Comparison of ENCODE assay signal across 8 cellular contexts in genomic region chr11:11843233-11843632, GRCh38. TPM values are rescaled to one million over a fixed set of nuclear protein-coding genes. Genes with fewer than 3 reads are reported as not detected.
DNase-seq lines count a peak whose midpoint lies in the region; ATAC-seq, FAIRE-seq and TF ChIP-seq lines count a peak whose summit lies in the region.

No MANE protein-coding gene starts in this region.

- no peak overlapping the region for H2AK9ac ChIP-seq in IMR-90 (replicated peaks; ENCODE audit: low read depth, low read length, poor library complexity)

- intact Hi-C loops in IMR-90 (cut with micrococcal nuclease) (loop anchor here (5.0 kb wide), 1 partner anchor 64 kb away; no protein-coding TSS in a partner anchor), aorta (cut with DNase I) (loop anchor here (5.0 to 10.0 kb wide), 2 partner anchors 36 to 72 kb away; no protein-coding TSS in a partner anchor)

- H2AFZ ChIP-seq in IMR-90 (replicated peaks; ENCODE audit: low read length, poor library complexity): no peak overlapping the region

- H3K79me1 ChIP-seq in IMR-90 (ENCODE audit: low read depth in 1 of 2, low read length in 2 of 2): peaks cover 0 to 31% of the 10 kb centered on the region in 2 experiments; a peak in 2 of 4 replicates

- H2BK15ac ChIP-seq in IMR-90 (ENCODE audit: low read depth, low read length): no peak overlapping the region

- H3K14ac ChIP-seq in IMR-90 (replicated peaks; ENCODE audit: low read depth, low read length): no peak overlapping the region; the same call in 1 of the 2 replicates

- peak; percentile 26 for DNase-seq in Caki2 (ENCODE audit: low read depth)
- DNase-seq in IMR-90: peak; percentile 94
- peak; percentile 97 for DNase-seq in bronchial epithelial cell (ENCODE audit: low read depth)
- peak; percentile 64 for DNase-seq in medulla oblongata (ENCODE audit: extremely low spot score)
- DNase-seq in aorta: no peak
- no peak for DNase-seq in effector CD4-positive, alpha-beta T cell
- DNase-seq in UCSD-AML1 (lab: John Stamatoyannopoulos, UW; ENCODE audit: unreplicated experiment): no peak

- BruUV-seq in IMR-90 (replicated peaks; lab: Mats Ljungman, UMichigan): no TSS peak

- H3K23ac ChIP-seq in IMR-90 (ENCODE audit: low read depth, low read length): peak overlapping the region; percentile 3; the same call in 1 of the 2 replicates

- peak overlapping the region; percentile 91 for H2BK5ac ChIP-seq in IMR-90 (ENCODE audit: low read depth, low read length, poor library complexity, severe bottlenecking)

- H3K27ac ChIP-seq in IMR-90 (ENCODE audit: insufficient read depth, low read length): peak overlapping the region; percentile 95; the same call in 1 of the 2 replicates
- peak overlapping the region in 1 of 2 donors; percentile 77 for H3K27ac ChIP-seq in aorta (ENCODE audit: low read depth in 1 of 2, low read length in 2 of 2)

- H2AK5ac ChIP-seq in IMR-90 (ENCODE audit: low read depth, low read length): no peak overlapping the region

- H4K5ac ChIP-seq in IMR-90 (ENCODE audit: low read depth, low read length): no peak overlapping the region

- no peak for TF ChIP-seq RAD21 in IMR-90 (IDR thresholded peaks at IDR 0.05; ENCODE audit: low read length)

- dilution Hi-C loops in IMR-90 (cut with HindIII; ENCODE audit: low sequenced_read_pairs, unreplicated experiment): no loop called here

- no peak overlapping the region for H2BK120ac ChIP-seq in IMR-90 (ENCODE audit: low read depth, low read length)

- no peaks in the 10 kb centered on the region for H3K9me3 ChIP-seq in IMR-90 (ENCODE audit: control insufficient read depth, insufficient read depth, low read length)
- no peaks in the 10 kb centered on the region for H3K9me3 ChIP-seq in aorta (ENCODE audit: control insufficient read depth, low read length)

- H4K91ac ChIP-seq in IMR-90 (ENCODE audit: insufficient read depth, low read depth, low read length): no peak overlapping the region

- H4K8ac ChIP-seq in IMR-90 (ENCODE audit: low read depth in 2 of 2, low read length in 2 of 2): no peak overlapping the region; a peak in 1 of 4 replicates

- peaks cover 6% of the 10 kb centered on the region for H3K9me1 ChIP-seq in IMR-90 (ENCODE audit: insufficient read depth, low read length)

- no peak for FAIRE-seq in bronchial epithelial cell (lab: Jason Lieb, UNC)

- TF ChIP-seq CTCF in IMR-90 (conservative IDR thresholded peaks at IDR 0.05; ENCODE audit: low read depth, low read length) (no peak), bronchial epithelial cell (IDR thresholded peaks at IDR 0.05; ENCODE audit: insufficient read depth, low read length, severe bottlenecking) (no peak)

- in situ Hi-C loops in Caki2 (cut with HindIII; ENCODE audit: low pct_unique_long_range_greater_than_20kb, low sequenced_read_pairs): no loop called here
- in situ Hi-C loops in IMR-90 (cut with MboI; ENCODE audit: low sequenced_read_pairs): no loop called here

- H4K20me1 ChIP-seq in IMR-90 (ENCODE audit: insufficient read depth, low read length): peaks cover 42% of the 10 kb centered on the region

- H3K4me2 ChIP-seq in IMR-90 (ENCODE audit: low read depth, low read length): peak overlapping the region; percentile 91

- H3K4me1 ChIP-seq in IMR-90 (ENCODE audit: control insufficient read depth, insufficient read depth, low read length): peaks cover 4% of the 10 kb centered on the region; the same call in 1 of the 2 replicates
- H3K4me1 ChIP-seq in aorta (ENCODE audit: control insufficient read depth in 1 of 2, insufficient read depth in 2 of 2, low read length in 2 of 2): peaks cover 0 to 4% of the 10 kb centered on the region in 2 donors

- H3K27me3 ChIP-seq in IMR-90 (ENCODE audit: control insufficient read depth, insufficient read depth, low read length) (no peaks in the 10 kb centered on the region), bronchial epithelial cell (ENCODE audit: control insufficient read depth, insufficient read depth, low read length) (no peaks in the 10 kb centered on the region), aorta (ENCODE audit: control insufficient read depth in 1 of 2, insufficient read depth in 2 of 2, low read length in 1 of 2) (no peaks in the 10 kb centered on the region)

- CTCF ChIA-PET in IMR-90 (lab: Yijun Ruan, JAX): interaction anchor here (0.8 to 1.4 kb wide), 2 partner anchors 26 to 44 kb away, joined by 3 to 6 read pairs; no protein-coding TSS in a partner anchor

- peak; percentile 63 for TF ChIP-seq POLR2A in IMR-90 (IDR thresholded peaks at IDR 0.05; ENCODE audit: low read depth, low read length)

- no peaks in the 10 kb centered on the region for H3K36me3 ChIP-seq in IMR-90 (ENCODE audit: control insufficient read depth, insufficient read depth, low read length)
- no peaks in the 10 kb centered on the region for H3K36me3 ChIP-seq in bronchial epithelial cell (ENCODE audit: control insufficient read depth, insufficient read depth, low read length)
- H3K36me3 ChIP-seq in aorta (ENCODE audit: control insufficient read depth in 1 of 2, insufficient read depth in 2 of 2, low read length in 1 of 2): no peaks in the 10 kb centered on the region

- no peak overlapping the region for H3K18ac ChIP-seq in IMR-90 (ENCODE audit: low read depth, low read length)

- POLR2A ChIA-PET in IMR-90 (lab: Charles Lee; ENCODE audit: unreplicated experiment): interaction anchor here (0.5 kb wide), 1 partner anchor 25 kb away, joined by 6 read pairs; no protein-coding TSS in a partner anchor

- no peak for ATAC-seq in IMR-90 (ENCODE audit: low read depth)
- no peak for ATAC-seq in aorta (ENCODE audit: low FRiP score)
- no peak for ATAC-seq in GM18868 (IDR thresholded peaks at IDR 0.05; ENCODE audit: unreplicated experiment)

- no peak overlapping the region for H2BK20ac ChIP-seq in IMR-90 (ENCODE audit: low read depth, low read length)

- H3K4ac ChIP-seq in IMR-90 (ENCODE audit: low read depth, low read length): no peak overlapping the region

- H3K4me3 ChIP-seq in IMR-90 (ENCODE audit: insufficient read depth, low read depth, low read length): peak overlapping the region; percentile 98
- H3K4me3 ChIP-seq in bronchial epithelial cell (ENCODE audit: low read depth, low read length): peak overlapping the region; percentile 66
- H3K4me3 ChIP-seq in aorta (ENCODE audit: low read length in 2 of 2): peak overlapping the region; percentile 38 to 76

- no peak overlapping the region for H3K56ac ChIP-seq in IMR-90 (ENCODE audit: extremely low read depth, insufficient read depth, low read length)

- H3K9ac ChIP-seq in IMR-90 (ENCODE audit: low read depth, low read length): peak overlapping the region; percentile 94; the same call in 1 of the 2 replicates

- 0% methylated on average over 2 of the region's 3 CpGs; no CpG with 5 or more reads in 1 of the 2 experiments for WGBS in IMR-90 (ENCODE audit: extremely low coverage in 2 of 2, insufficient read length in 1 of 2), 2 experiments
- WGBS in aorta, 2 donors: 0 to 1% methylated on average over 3 of the region's 3 CpGs

TF ChIP-seq in IMR-90, 13 proteins besides CTCF, POLR2A, EP300 and RAD21:
- 0 out of 2 replicates have a peak, but pooled peaks have one; percentile 42 for TF ChIP-seq CHD1 (IDR thresholded peaks at IDR 0.05; ENCODE audit: low read depth, low read length)
- no peak for TF ChIP-seq USF2 (IDR thresholded peaks at IDR 0.05; ENCODE audit: low read depth, low read length)
- TF ChIP-seq, protein P1, sequence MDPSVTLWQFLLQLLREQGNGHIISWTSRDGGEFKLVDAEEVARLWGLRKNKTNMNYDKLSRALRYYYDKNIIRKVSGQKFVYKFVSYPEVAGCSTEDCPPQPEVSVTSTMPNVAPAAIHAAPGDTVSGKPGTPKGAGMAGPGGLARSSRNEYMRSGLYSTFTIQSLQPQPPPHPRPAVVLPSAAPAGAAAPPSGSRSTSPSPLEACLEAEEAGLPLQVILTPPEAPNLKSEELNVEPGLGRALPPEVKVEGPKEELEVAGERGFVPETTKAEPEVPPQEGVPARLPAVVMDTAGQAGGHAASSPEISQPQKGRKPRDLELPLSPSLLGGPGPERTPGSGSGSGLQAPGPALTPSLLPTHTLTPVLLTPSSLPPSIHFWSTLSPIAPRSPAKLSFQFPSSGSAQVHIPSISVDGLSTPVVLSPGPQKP (IDR thresholded peaks at IDR 0.05; ENCODE audit: borderline replicate concordance, low read depth, low read length): no peak
- no peak for TF ChIP-seq MXI1 (IDR thresholded peaks at IDR 0.05; ENCODE audit: borderline replicate concordance, low read depth, low read length)
- TF ChIP-seq CEBPB (IDR thresholded peaks at IDR 0.05; ENCODE audit: low read depth, low read length): peak; percentile 81
- no peak for TF ChIP-seq SMC3 (IDR thresholded peaks at IDR 0.05; ENCODE audit: low read depth, low read length)
- no peak for TF ChIP-seq RCOR1 (IDR thresholded peaks at IDR 0.05; ENCODE audit: insufficient replicate concordance, low read length)
- no peak for TF ChIP-seq NFE2L2 (IDR thresholded peaks at IDR 0.05; ENCODE audit: low read depth, low read length)
- TF ChIP-seq MAZ (IDR thresholded peaks at IDR 0.05; ENCODE audit: borderline replicate concordance, low read depth, low read length): no peak
- 0 out of 2 replicates have a peak, but pooled peaks have one; percentile 19 for TF ChIP-seq FOS (IDR thresholded peaks at IDR 0.05; ENCODE audit: low read depth, low read length)
- TF ChIP-seq MAFK (IDR thresholded peaks at IDR 0.05; ENCODE audit: low read depth, low read length): no peak
- TF ChIP-seq RFX5 (IDR thresholded peaks at IDR 0.05; ENCODE audit: low read depth, low read length): no peak
- TF ChIP-seq BHLHE40 (IDR thresholded peaks at IDR 0.05; ENCODE audit: low read depth, low read length): no peak

RNA-seq across cellular contexts. Expression of gene USP47, which starts 1.5 kb away (rescaled TPM):
- 6.0 and 9.0 TPM in 2 replicates for total RNA-seq in Caki2 (2014; rRNA removed; shearing (Covaris generic); ENCODE audit: low replicate concordance)
- total RNA-seq in IMR-90 (2012; rRNA removed) (110 and 117 TPM in 2 replicates), bronchial epithelial cell (54.0 and 73.2 TPM in 2 replicates), aorta (10 to 100 TPM; 58.7 to 74.9 TPM)
- polyA plus RNA-seq in IMR-90 (2012; rRNA removed) (12.4 and 15.0 TPM in 2 replicates), aorta (10 to 100 TPM; 23.2 to 31.6 TPM)
- 3.8 and 5.9 TPM in 2 replicates for polyA plus RNA-seq in IMR-90 (2012; cell fraction: cytosol; rRNA removed)
- polyA plus RNA-seq in IMR-90 (2012; cell fraction: nucleus; rRNA removed; ENCODE audit: low replicate concordance): 5.9 and 41.8 TPM in 2 replicates

Comparison
In these comparisons a context has a peak if more than half of its experiments do, and no peak if none do; other contexts are left out.
1. DNase-seq: peak in Caki2 (single experiment), IMR-90 (single experiment), bronchial epithelial cell (single experiment) and medulla oblongata (single experiment); none in aorta (0 of 2), effector CD4-positive, alpha-beta T cell (single experiment) and UCSD-AML1 (single experiment).
2. Peak in every context shown above with its lines, with median percentiles within 50 percentile points of each other: H3K4me3 ChIP-seq.